In the genomic region with DNA sequence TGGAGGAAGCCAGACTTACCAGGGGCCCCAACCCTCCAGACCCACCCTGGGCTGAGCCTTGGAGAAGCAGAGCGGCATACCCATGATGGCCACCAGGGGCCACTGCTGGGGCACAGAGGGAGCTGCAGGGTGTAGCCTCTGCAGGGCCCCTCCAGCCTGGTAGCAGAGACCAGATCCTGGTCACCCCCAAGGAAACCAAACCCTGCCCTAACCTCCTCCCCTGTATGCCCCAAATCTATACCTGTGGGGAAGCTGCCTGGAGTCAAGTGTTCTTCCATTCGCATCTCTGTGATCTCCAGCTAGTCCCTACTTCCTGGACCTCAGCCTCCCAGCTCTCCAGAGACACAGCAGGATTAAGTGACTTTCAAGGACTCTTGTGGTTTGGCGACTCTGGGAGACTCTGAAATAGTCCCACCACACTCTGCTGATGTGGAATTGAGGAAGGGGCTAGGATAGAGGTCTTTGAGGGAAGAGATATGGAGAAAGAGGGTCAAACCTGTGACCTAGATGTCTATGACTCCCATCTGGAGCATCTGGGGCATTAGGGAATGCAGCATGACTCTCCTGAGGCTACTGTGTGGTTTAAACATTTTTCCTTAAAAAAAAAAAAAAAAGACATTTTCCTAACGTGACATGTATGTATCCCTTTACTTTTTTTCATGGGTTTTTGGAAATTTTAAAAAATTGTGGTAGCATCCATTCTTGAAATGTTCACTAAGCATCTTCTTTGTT, we compare ENCODE assay signal across 1 cellular context.
A peak's percentile ranks its signal among the peaks of the same experiment; 100 is the strongest.
TF ChIP-seq lines count a peak whose summit lies in the region.

No MANE protein-coding gene starts in this region.

TF ChIP-seq in K562, 482 proteins besides CTCF, POLR2A, EP300 and RAD21 (continued from another document):
- peak; percentile 58; the same call in 1 of the 2 replicates for TF ChIP-seq ZBTB7A (IDR thresholded peaks at IDR 0.05; ENCODE audit: borderline replicate concordance, control insufficient read depth, low read depth, low read length)
